In the genomic region with DNA sequence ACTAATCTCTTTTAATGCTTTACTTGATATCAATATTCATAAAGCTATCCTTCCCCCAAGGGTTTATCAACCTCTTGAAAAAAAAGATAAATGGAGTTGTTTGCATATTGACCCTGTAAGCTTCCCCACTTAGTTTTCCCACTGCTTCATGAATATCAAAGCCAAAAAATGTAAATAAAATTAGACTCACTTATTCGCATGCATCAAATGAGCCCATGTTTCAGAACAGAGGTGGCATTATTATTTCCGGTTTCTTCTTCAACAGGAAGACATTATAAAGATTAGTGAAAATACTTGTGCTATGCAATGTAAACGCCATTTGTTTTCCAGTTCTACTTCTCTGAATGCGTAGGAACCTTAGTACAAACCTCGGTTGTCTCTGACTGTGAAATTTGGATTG, we compare ENCODE assay signal across 8 cellular contexts.
"Had no signal": no experiment of that assay in that cellular context is flagged by ENCODE, and none has a peak within 500 bp of the region (broad histone marks: within the 10 kb centered on the region; RNA-seq: fewer than 3 reads in every experiment).

No MANE protein-coding gene starts in this region.

- ATAC-seq: HCT116, K562 had no signal

- DNase-seq: GM23248, GOT3, H7, IMR-90, KG1 had no signal

- H3K4me3 ChIP-seq: GM23248, HAP-1, K562 had no signal

- H3K36me3 ChIP-seq: HAP-1 had no signal

- H3K9ac ChIP-seq: GM23248 had no signal

- H3K4me1 ChIP-seq: HAP-1 had no signal

- H3K9me3 ChIP-seq: HAP-1 had no signal

- H3K27ac ChIP-seq: GM23248 had no signal

- H2AFZ ChIP-seq: GM23248 had no signal
